ENCODE assay signal across 8 cellular contexts in the genomic region with DNA sequence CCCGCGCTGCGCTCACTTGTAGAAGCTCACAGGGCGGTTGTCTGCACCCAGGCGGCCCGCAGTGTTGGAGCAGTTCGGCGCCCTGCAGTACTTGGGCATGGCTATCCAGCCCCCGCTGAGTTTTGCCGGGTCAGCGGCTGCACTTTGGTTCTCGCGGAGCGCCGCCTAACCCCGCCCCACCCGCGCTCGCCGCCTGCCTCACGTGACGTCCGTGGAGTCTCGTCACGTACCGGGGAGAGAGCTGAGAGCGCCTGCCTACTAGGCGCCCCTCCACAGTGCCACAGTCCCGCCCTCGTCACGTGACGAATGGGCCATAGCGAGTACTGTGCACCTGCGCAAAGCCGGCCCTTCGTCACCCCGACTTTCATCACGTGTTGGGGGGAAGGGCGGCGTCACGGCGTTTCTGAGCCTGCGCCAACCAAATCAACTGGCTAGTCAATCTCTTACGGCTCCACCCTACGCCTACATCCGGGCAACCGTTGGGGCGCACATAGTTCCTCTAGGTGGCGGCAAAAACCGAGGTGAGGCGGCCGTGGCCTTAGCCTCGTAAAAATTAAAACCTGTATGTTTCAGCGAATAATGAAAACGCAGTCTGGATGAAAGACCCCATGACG. TPM values are rescaled to one million over a fixed set of nuclear protein-coding genes. Genes with fewer than 3 reads are reported as not detected.
DNase-seq lines count a peak whose midpoint lies in the region; ATAC-seq, FAIRE-seq and TF ChIP-seq lines count a peak whose summit lies in the region.

A gene with protein sequence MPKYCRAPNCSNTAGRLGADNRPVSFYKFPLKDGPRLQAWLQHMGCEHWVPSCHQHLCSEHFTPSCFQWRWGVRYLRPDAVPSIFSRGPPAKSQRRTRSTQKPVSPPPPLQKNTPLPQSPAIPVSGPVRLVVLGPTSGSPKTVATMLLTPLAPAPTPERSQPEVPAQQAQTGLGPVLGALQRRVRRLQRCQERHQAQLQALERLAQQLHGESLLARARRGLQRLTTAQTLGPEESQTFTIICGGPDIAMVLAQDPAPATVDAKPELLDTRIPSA (minus strand): TSS at position 167 of the 614 bp plus-strand sequence. CDS start 68 bp downstream, at position 99.

- WGBS in mammary epithelial cell (ENCODE audit: low coverage, missing lambda C conversion rate) = 4% methylated on average over 27 of the region's 56 CpGs
- WGBS in small intestine, 3 donors = 0% methylated on average over 40 to 56 of the region's 56 CpGs

- peak within 1 kb of the TSS; percentile 74 for H3K4me3 ChIP-seq in AG04449 (ENCODE audit: low read depth, low read length)
- H3K4me3 ChIP-seq in mammary epithelial cell (replicated peaks in 1 of 3; ENCODE audit: insufficient read depth in 1 of 3, low read depth in 2 of 3, low read length in 3 of 3) = peak within 1 kb of the TSS; percentile 52 to 65 (median 52)
- peak within 1 kb of the TSS; percentile 37 to 63 for H3K4me3 ChIP-seq in small intestine (ENCODE audit: low read depth in 1 of 2, low read length in 2 of 2)

- TF ChIP-seq CTCF in AG04449 (IDR thresholded peaks at IDR 0.05; ENCODE audit: insufficient read depth, low read length, missing control alignments) (peak; percentile 47), VCaP (conservative IDR thresholded peaks at IDR 0.05) (peak; percentile 62), mammary epithelial cell (conservative IDR thresholded peaks at IDR 0.05 in 1 of 2, IDR thresholded peaks at IDR 0.05 in 1 of 2; ENCODE audit: extremely low read depth in 1 of 2, insufficient read depth in 1 of 2, low read depth in 1 of 2, low read length in 2 of 2) (peak; percentile 32 to 52)

- H3K9me3 ChIP-seq in mammary epithelial cell (replicated peaks; ENCODE audit: insufficient read depth, low read length) = no peaks in the 10 kb centered on the region
- no peaks in the 10 kb centered on the region for H3K9me3 ChIP-seq in small intestine (ENCODE audit: control insufficient read depth, low read depth)

- ATAC-seq in GM18868 (IDR thresholded peaks at IDR 0.05; ENCODE audit: unreplicated experiment) (peak; percentile 81), HG03108 (IDR thresholded peaks at IDR 0.05; ENCODE audit: unreplicated experiment) (peak; percentile 74)

- peaks cover 38% of the 10 kb centered on the region for H3K79me2 ChIP-seq in mammary epithelial cell (ENCODE audit: insufficient read depth, low read length)

- H2AFZ ChIP-seq in mammary epithelial cell (ENCODE audit: low read depth, low read length) = peak within 1 kb of the TSS; percentile 94

- H3K27me3 ChIP-seq in mammary epithelial cell (ENCODE audit: insufficient read depth, low read length) = no peaks in the 10 kb centered on the region
- no peaks in the 10 kb centered on the region for H3K27me3 ChIP-seq in small intestine (ENCODE audit: control insufficient read depth in 2 of 2, insufficient read depth in 2 of 2, low read length in 2 of 2)

- H3K4me2 ChIP-seq in mammary epithelial cell (ENCODE audit: insufficient read depth, low read depth, low read length) = peak within 1 kb of the TSS; percentile 90

- no peaks in the 10 kb centered on the region for H3K36me3 ChIP-seq in mammary epithelial cell (ENCODE audit: insufficient read depth, low read length)
- H3K36me3 ChIP-seq in small intestine (ENCODE audit: control insufficient read depth in 2 of 2, insufficient read depth in 2 of 2, low read length in 2 of 2) = no peaks in the 10 kb centered on the region

- H3K27ac ChIP-seq in VCaP (peak within 1 kb of the TSS; percentile 91), mammary epithelial cell (ENCODE audit: insufficient read depth, low read depth, low read length) (peak within 1 kb of the TSS; percentile 85), small intestine (ENCODE audit: low read depth in 1 of 2, low read length in 1 of 2) (peak within 1 kb of the TSS; percentile 88)

- dilution Hi-C loops in mammary epithelial cell (cut with HindIII; ENCODE audit: low sequenced_read_pairs) = loop anchor here (5.0 kb wide), 3 partner anchors 47 to 92 kb away; a partner anchor contains a TSS

- POLR2A ChIA-PET in AG04449 (lab: Yijun Ruan, JAX) = interaction anchor here (0.8 to 1.2 kb wide), 2 partner anchors 13 to 40 kb away, joined by 6 to 11 read pairs; a partner anchor contains a TSS

- peak within 1 kb of the TSS; percentile 75 for H3K9ac ChIP-seq in mammary epithelial cell (ENCODE audit: insufficient read depth, low read length)

- CTCF ChIA-PET in AG04449 (lab: Yijun Ruan, JAX) = interaction anchor here (0.8 to 3.8 kb wide), 6 partner anchors 10 to 59 kb away, joined by 3 to 18 read pairs (median 4); a partner anchor contains a TSS
- CTCF ChIA-PET in mammary epithelial cell (lab: Charles Lee; ENCODE audit: low non-redundant PET) = interaction anchor here (0.6 kb wide), 1 partner anchor 268 kb away, joined by 3 read pairs; no protein-coding TSS in a partner anchor

- no peaks in the 10 kb centered on the region for H4K20me1 ChIP-seq in mammary epithelial cell (ENCODE audit: insufficient read depth, low read length)

- in situ Hi-C loops in mammary epithelial cell (cut with MboI; ENCODE audit: low sequenced_read_pairs in 2 of 2) = no loop called here

- intact Hi-C loops in mammary epithelial cell (cut with micrococcal nuclease) = loop anchor here (1.0 to 5.0 kb wide), 5 partner anchors 24 to 474 kb away; a partner anchor contains a TSS

- peak; percentile 92 for DNase-seq in AG04449 (ENCODE audit: low read depth, low spot score)
- DNase-seq in NCI-H2171 treated with DMSO at 0.1 percent for 48 hours (lab: John Stamatoyannopoulos, UW) = peak; percentile 99
- DNase-seq in mammary epithelial cell = peak; percentile 99
- DNase-seq in iPS-NIHi11 (ENCODE audit: low spot score) = peak; percentile 95
- DNase-seq in small intestine = peak; percentile 100

- peaks cover 8% of the 10 kb centered on the region for H3K4me1 ChIP-seq in mammary epithelial cell (ENCODE audit: insufficient read depth, low read length)
- no peaks in the 10 kb centered on the region for H3K4me1 ChIP-seq in small intestine (ENCODE audit: control insufficient read depth in 2 of 2, insufficient read depth in 1 of 2, low read depth in 1 of 2, low read length in 1 of 2)

- BruUV-seq in mammary epithelial cell (replicated peaks; lab: Mats Ljungman, UMichigan) = no TSS peak

- FAIRE-seq in small intestine (lab: Jason Lieb, UNC) = no peak

RNA-seq across cellular contexts. Expression of the gene that starts here (rescaled TPM):
- 1 to 10 TPM; 2.3 to 2.6 TPM for total RNA-seq in mammary epithelial cell
- 3.1 TPM for polyA plus RNA-seq in mammary epithelial cell
- 0.57 TPM for polyA minus RNA-seq in mammary epithelial cell
- 1 to 10 TPM; 5.3 to 6.9 (median 6.2) TPM for polyA plus RNA-seq in small intestine

Comparison
In these comparisons a context has a peak if more than half of its experiments do, and no peak if none do; other contexts are left out.
1. Peak in every context shown above with its lines: DNase-seq, ATAC-seq, H3K4me3 ChIP-seq and H3K27ac ChIP-seq.